17 cellular contexts compared by ENCODE assay signal in genomic region chr22:27097933-27098332, GRCh38.
"Had no signal": no experiment of that assay in that cellular context is flagged by ENCODE, and none has a peak within 500 bp of the region (broad histone marks: within the 10 kb centered on the region; RNA-seq: fewer than 3 reads in every experiment).

No MANE protein-coding gene starts in this region.

- ATAC-seq: left colon had no signal

- H3K27me3 ChIP-seq: ascending aorta, ovary, sigmoid colon had no signal

- H3K36me3 ChIP-seq: ascending aorta, ovary, sigmoid colon, thoracic aorta had no signal

- H3K9me3 ChIP-seq: ascending aorta, ovary, sigmoid colon, thoracic aorta had no signal

- H3K4me3 ChIP-seq: ascending aorta, lung, ovary, sigmoid colon, thoracic aorta had no signal

- H3K27ac ChIP-seq: ascending aorta, ovary, sigmoid colon, thoracic aorta had no signal

- DNase-seq: activated B cell treated with CpG ODN at 0.5 μM for 24 hours; activated CD4-positive, alpha-beta T cell treated with anti-CD3 and anti-CD28 coated beads, Interleukin-2, amount 10 ng/mL, durations not matched to agents 24 days and 14 days; activated naive CD4-positive, alpha-beta T cell treated with anti-CD3 and anti-CD28 coated beads, Interleukin-2, amount 10 ng/mL, durations not matched to agents 7 days and 5 days; caudate nucleus; cortex of kidney; effector CD4-positive, alpha-beta T cell; foreskin fibroblast; left colon; midbrain; ovary; sigmoid colon; stimulated activated CD4-positive, alpha-beta T cell treated with anti-CD3 and anti-CD28 coated beads, Interleukin-1b, Interleukin-23, amount 100 ng/mL, for 48 hours had no signal

- FAIRE-seq: endothelial cell of umbilical vein, TTC549 had no signal
